ENCODE assay signal across 8 cellular contexts in the genomic region with DNA sequence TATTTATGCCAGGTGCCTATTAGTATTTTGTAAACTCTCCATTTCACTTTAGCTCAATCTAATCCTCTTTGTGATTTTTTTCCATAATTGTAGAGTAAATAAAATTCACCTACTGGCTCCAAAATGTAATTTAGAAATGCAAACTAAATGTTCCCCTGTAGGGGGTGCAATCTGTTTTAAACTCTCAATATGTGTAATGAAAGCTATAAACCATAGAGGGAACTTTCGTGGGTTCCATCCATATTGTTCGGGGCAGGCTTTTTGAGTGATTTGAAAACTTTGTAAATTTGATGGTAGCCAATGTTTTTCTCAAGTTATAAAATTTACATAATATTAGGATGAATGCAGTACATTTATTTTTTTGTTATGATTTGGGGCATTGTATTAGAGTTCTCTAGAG. TPM values are rescaled to one million over a fixed set of nuclear protein-coding genes. Genes with fewer than 3 reads are reported as not detected.
DNase-seq lines count a peak whose midpoint lies in the region; ATAC-seq and TF ChIP-seq lines count a peak whose summit lies in the region.

No MANE protein-coding gene starts in this region.

- peak; percentile 56 for TF ChIP-seq RAD21 in IMR-90 (IDR thresholded peaks at IDR 0.05; ENCODE audit: low read length)

- H2AK9ac ChIP-seq in IMR-90 (replicated peaks; ENCODE audit: low read depth, low read length, poor library complexity) = no peak overlapping the region

- H4K91ac ChIP-seq in IMR-90 (ENCODE audit: insufficient read depth, low read depth, low read length) = no peak overlapping the region

- H3K4me1 ChIP-seq in IMR-90 (ENCODE audit: control insufficient read depth, insufficient read depth, low read length) (peaks cover 6% of the 10 kb centered on the region; the same call in 1 of the 2 replicates), thyroid gland (peaks cover 20 to 25% of the 10 kb centered on the region in 2 donors)

- ATAC-seq in IMR-90 (ENCODE audit: low read depth) = peak; percentile 42; the same call in 1 of the 2 replicates

- POLR2A ChIA-PET in IMR-90 (lab: Charles Lee; ENCODE audit: unreplicated experiment) = no interaction called here

- H4K5ac ChIP-seq in IMR-90 (ENCODE audit: low read depth, low read length) = no peak overlapping the region

- H3K18ac ChIP-seq in IMR-90 (ENCODE audit: low read depth, low read length) = no peak overlapping the region

- H3K79me1 ChIP-seq in IMR-90 (ENCODE audit: low read depth in 1 of 2, low read length in 2 of 2) = no peaks in the 10 kb centered on the region

- no peak overlapping the region for H3K4me2 ChIP-seq in IMR-90 (ENCODE audit: low read depth, low read length)
- H3K4me2 ChIP-seq in SU-DHL-6 (ENCODE audit: low read depth, low read length, poor library complexity, severe bottlenecking) = no peak overlapping the region

- no peak overlapping the region for H3K4ac ChIP-seq in IMR-90 (ENCODE audit: low read depth, low read length)

- H3K27ac ChIP-seq in IMR-90 (ENCODE audit: insufficient read depth, low read length) = no peak overlapping the region
- H3K27ac ChIP-seq in SU-DHL-6 (ENCODE audit: low read depth, low read length) = no peak overlapping the region
- no peak overlapping the region for H3K27ac ChIP-seq in thyroid gland

- intact Hi-C loops in IMR-90 (cut with micrococcal nuclease) = loop anchor here (5.0 to 10.0 kb wide), 2 partner anchors 251 to 318 kb away; partner anchors contain the start of gene SPTBN1
- intact Hi-C loops in thyroid gland (cut with DNase I) = no loop called here

- H3K79me2 ChIP-seq in SU-DHL-6 (ENCODE audit: insufficient read depth, low read length) = no peaks in the 10 kb centered on the region

- no peak overlapping the region for H2BK20ac ChIP-seq in IMR-90 (ENCODE audit: low read depth, low read length)

- no peak overlapping the region for H3K56ac ChIP-seq in IMR-90 (ENCODE audit: extremely low read depth, insufficient read depth, low read length)

- BruUV-seq in IMR-90 (replicated peaks; lab: Mats Ljungman, UMichigan) = no TSS peak

- dilution Hi-C loops in IMR-90 (cut with HindIII; ENCODE audit: low sequenced_read_pairs, unreplicated experiment) = no loop called here

- H3K9me1 ChIP-seq in IMR-90 (ENCODE audit: insufficient read depth, low read length) = no peaks in the 10 kb centered on the region

- H3K27me3 ChIP-seq in IMR-90 (ENCODE audit: control insufficient read depth, insufficient read depth, low read length) (no peaks in the 10 kb centered on the region), SU-DHL-6 (ENCODE audit: low read length) (no peaks in the 10 kb centered on the region), thyroid gland (no peaks in the 10 kb centered on the region)

- no peak overlapping the region for H4K8ac ChIP-seq in IMR-90 (ENCODE audit: low read depth in 2 of 2, low read length in 2 of 2)

- no peak overlapping the region for H2AFZ ChIP-seq in IMR-90 (replicated peaks; ENCODE audit: low read length, poor library complexity)
- H2AFZ ChIP-seq in SU-DHL-6 (ENCODE audit: low read depth, low read length, severe bottlenecking) = no peak overlapping the region

- no peaks in the 10 kb centered on the region for H3K9me3 ChIP-seq in IMR-90 (ENCODE audit: control insufficient read depth, insufficient read depth, low read length)
- no peaks in the 10 kb centered on the region for H3K9me3 ChIP-seq in SU-DHL-6 (ENCODE audit: insufficient read depth, low read length)
- H3K9me3 ChIP-seq in thyroid gland = no peaks in the 10 kb centered on the region

- DNase-seq in DMS 273 (lab: John Stamatoyannopoulos, UW; ENCODE audit: unreplicated experiment) (peak; percentile 74), DMS 273 treated with DMSO at 0.1 percent for 48 hours (lab: John Stamatoyannopoulos, UW) (no peak), IMR-90 (peak; percentile 46), glomerular endothelial cell (ENCODE audit: extremely low read depth, low read depth, low spot score) (peak; percentile 45), thyroid gland (no peak), cortex of kidney (lab: John Stamatoyannopoulos, UW) (no peak)
- no peak for DNase-seq in activated CD4-positive, alpha-beta T cell treated with anti-CD3 and anti-CD28 coated beads for 1 hour

- WGBS in IMR-90 (ENCODE audit: extremely low coverage in 2 of 2, insufficient read length in 1 of 2), 2 experiments = no CpG with 5 or more reads among the region's 2 CpGs
- WGBS in thyroid gland, 2 donors = 38 to 47% methylated on average over 2 of the region's 2 CpGs

- H3F3A ChIP-seq in SU-DHL-6 (ENCODE audit: insufficient read depth) = no peaks in the 10 kb centered on the region

- H3K9ac ChIP-seq in IMR-90 (ENCODE audit: low read depth, low read length) (no peak overlapping the region), SU-DHL-6 (ENCODE audit: low read length) (no peak overlapping the region)

- H3K9me2 ChIP-seq in SU-DHL-6 (replicated peaks; ENCODE audit: insufficient read depth, low read length) = no peaks in the 10 kb centered on the region

- CTCF ChIA-PET in IMR-90 (lab: Yijun Ruan, JAX) = interaction anchor here (0.6 to 1.2 kb wide), 2 partner anchors 30 to 47 kb away, joined by 3 read pairs; no protein-coding TSS in a partner anchor

- no peak overlapping the region for H2BK120ac ChIP-seq in IMR-90 (ENCODE audit: low read depth, low read length)

- in situ Hi-C loops in IMR-90 (cut with MboI; ENCODE audit: low sequenced_read_pairs) = no loop called here

- no peak overlapping the region for H2AK5ac ChIP-seq in IMR-90 (ENCODE audit: low read depth, low read length)

- H3K4me3 ChIP-seq in IMR-90 (ENCODE audit: insufficient read depth, low read depth, low read length) (no peak overlapping the region), SU-DHL-6 (ENCODE audit: insufficient read depth, low read length, poor library complexity, severe bottlenecking) (no peak overlapping the region), thyroid gland (replicated peaks in 1 of 3) (no peak overlapping the region)

- H3K23ac ChIP-seq in IMR-90 (ENCODE audit: low read depth, low read length) = no peak overlapping the region

- no peak overlapping the region for H2BK5ac ChIP-seq in IMR-90 (ENCODE audit: low read depth, low read length, poor library complexity, severe bottlenecking)

- TF ChIP-seq POLR2A in IMR-90 (IDR thresholded peaks at IDR 0.05; ENCODE audit: low read depth, low read length) (no peak), thyroid gland (IDR thresholded peaks at IDR 0.05) (no peak)

- H3K36me3 ChIP-seq in IMR-90 (ENCODE audit: control insufficient read depth, insufficient read depth, low read length) = no peaks in the 10 kb centered on the region
- H3K36me3 ChIP-seq in SU-DHL-6 (ENCODE audit: low read length) = no peaks in the 10 kb centered on the region
- H3K36me3 ChIP-seq in thyroid gland = no peaks in the 10 kb centered on the region

- H4K20me1 ChIP-seq in IMR-90 (ENCODE audit: insufficient read depth, low read length) (no peaks in the 10 kb centered on the region), SU-DHL-6 (ENCODE audit: low read depth, low read length) (no peaks in the 10 kb centered on the region)

- no peak overlapping the region for H3K14ac ChIP-seq in IMR-90 (replicated peaks; ENCODE audit: low read depth, low read length)

- no peak overlapping the region for H2BK15ac ChIP-seq in IMR-90 (ENCODE audit: low read depth, low read length)

- peak; percentile 60 for TF ChIP-seq CTCF in IMR-90 (conservative IDR thresholded peaks at IDR 0.05; ENCODE audit: low read depth, low read length)
- peak; percentile 56 for TF ChIP-seq CTCF in SU-DHL-6 (IDR thresholded peaks at IDR 0.05; ENCODE audit: insufficient read depth, low read length, poor library complexity, severe bottlenecking)
- TF ChIP-seq CTCF in thyroid gland (IDR thresholded peaks at IDR 0.05) = peak in 4 of 6 experiments; percentile 43 to 78 (median 68)

TF ChIP-seq in IMR-90, 13 proteins besides CTCF, POLR2A, EP300 and RAD21:
- TF ChIP-seq, protein P1, sequence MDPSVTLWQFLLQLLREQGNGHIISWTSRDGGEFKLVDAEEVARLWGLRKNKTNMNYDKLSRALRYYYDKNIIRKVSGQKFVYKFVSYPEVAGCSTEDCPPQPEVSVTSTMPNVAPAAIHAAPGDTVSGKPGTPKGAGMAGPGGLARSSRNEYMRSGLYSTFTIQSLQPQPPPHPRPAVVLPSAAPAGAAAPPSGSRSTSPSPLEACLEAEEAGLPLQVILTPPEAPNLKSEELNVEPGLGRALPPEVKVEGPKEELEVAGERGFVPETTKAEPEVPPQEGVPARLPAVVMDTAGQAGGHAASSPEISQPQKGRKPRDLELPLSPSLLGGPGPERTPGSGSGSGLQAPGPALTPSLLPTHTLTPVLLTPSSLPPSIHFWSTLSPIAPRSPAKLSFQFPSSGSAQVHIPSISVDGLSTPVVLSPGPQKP (IDR thresholded peaks at IDR 0.05; ENCODE audit: borderline replicate concordance, low read depth, low read length) = no peak
- TF ChIP-seq RCOR1 (IDR thresholded peaks at IDR 0.05; ENCODE audit: insufficient replicate concordance, low read length) = no peak
- peak; percentile 41; the same call in 1 of the 2 replicates for TF ChIP-seq SMC3 (IDR thresholded peaks at IDR 0.05; ENCODE audit: low read depth, low read length)

RNA-seq across cellular contexts. Expression of gene TSPYL6, which starts 49.4 kb away (rescaled TPM):
- not detected in 2 replicates for total RNA-seq in IMR-90 (2012; rRNA removed)
- polyA plus RNA-seq in IMR-90 (2012; rRNA removed) = not detected in 2 replicates
- not detected in 2 replicates for polyA plus RNA-seq in IMR-90 (2012; cell fraction: cytosol; rRNA removed)
- 0.02 TPM in 1 of 2 replicates, not detected in the other for polyA plus RNA-seq in IMR-90 (2012; cell fraction: nucleus; rRNA removed; ENCODE audit: low replicate concordance)
- total RNA-seq in glomerular endothelial cell = 0.06 TPM in 1 of 2 replicates, not detected in the other
- under 1 TPM in 2 of 4 donors, not detected in 2; 0.22 to 0.54 TPM for total RNA-seq in thyroid gland

Comparison
In these comparisons a context has a peak if more than half of its experiments do, and no peak if none do; other contexts are left out.
1. DNase-seq: peak in DMS 273 (single experiment), IMR-90 (single experiment) and glomerular endothelial cell (single experiment); none in DMS 273 treated with DMSO at 0.1 percent for 48 hours (single experiment), thyroid gland (0 of 2), cortex of kidney (single experiment) and activated CD4-positive, alpha-beta T cell treated with anti-CD3 and anti-CD28 coated beads for 1 hour (single experiment).
2. Peak in every context shown above with its lines, with median percentiles within 50 percentile points of each other: CTCF ChIP-seq.